In the genomic region with DNA sequence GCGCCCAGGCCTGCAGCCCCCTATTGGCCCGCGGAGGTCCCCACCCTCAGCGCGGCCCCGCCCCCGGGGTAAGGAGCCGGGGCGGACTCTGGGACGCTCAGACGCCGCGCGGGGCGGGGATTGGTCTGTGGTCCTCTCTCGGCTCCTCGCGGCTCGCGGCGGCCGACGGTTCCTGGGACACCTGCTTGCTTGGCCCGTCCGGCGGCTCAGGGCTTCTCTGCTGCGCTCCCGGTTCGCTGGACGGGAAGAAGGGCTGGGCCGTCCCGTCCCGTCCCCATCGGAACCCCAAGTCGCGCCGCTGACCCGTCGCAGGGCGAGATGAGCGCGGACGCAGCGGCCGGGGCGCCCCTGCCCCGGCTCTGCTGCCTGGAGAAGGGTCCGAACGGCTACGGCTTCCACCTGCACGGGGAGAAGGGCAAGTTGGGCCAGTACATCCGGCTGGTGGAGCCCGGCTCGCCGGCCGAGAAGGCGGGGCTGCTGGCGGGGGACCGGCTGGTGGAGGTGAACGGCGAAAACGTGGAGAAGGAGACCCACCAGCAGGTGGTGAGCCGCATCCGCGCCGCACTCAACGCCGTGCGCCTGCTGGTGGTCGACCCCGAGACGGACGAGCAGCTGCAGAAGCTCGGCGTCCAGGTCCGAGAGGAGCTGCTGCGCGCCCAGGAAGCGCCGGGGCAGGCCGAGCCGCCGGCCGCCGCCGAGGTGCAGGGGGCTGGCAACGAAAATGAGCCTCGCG, we compare ENCODE assay signal across 8 cellular contexts. TPM values are rescaled to one million over a fixed set of nuclear protein-coding genes. Genes with fewer than 3 reads are reported as not detected.
DNase-seq lines count a peak whose midpoint lies in the region; ATAC-seq and TF ChIP-seq lines count a peak whose summit lies in the region.

A gene (plus strand): TSS at position 100 of the 733 bp plus-strand sequence. CDS start 219 bp downstream, at position 319.

- H3K4me3 ChIP-seq in KMS-11 (IDR thresholded peaks at IDR 0.05; ENCODE audit: insufficient read depth, low read depth, low read length) (peak within 1 kb of the TSS; percentile 30), SJCRH30 (peak within 1 kb of the TSS; percentile 70), testis (peak within 1 kb of the TSS; percentile 87 to 91)

- peak within 1 kb of the TSS; percentile 89 for H3K9ac ChIP-seq in KMS-11

- peaks cover 9% of the 10 kb centered on the region for H4K20me1 ChIP-seq in KMS-11 (ENCODE audit: insufficient read depth)

- H3K36me3 ChIP-seq in KMS-11 (ENCODE audit: insufficient read depth): no peaks in the 10 kb centered on the region; the same call in 1 of the 2 replicates
- no peaks in the 10 kb centered on the region for H3K36me3 ChIP-seq in SJCRH30
- no peaks in the 10 kb centered on the region for H3K36me3 ChIP-seq in testis (ENCODE audit: low read depth, missing control alignments)

- DNase-seq in EL (peak; percentile 94), SJCRH30 (peak; percentile 95 to 98), globus pallidus (ENCODE audit: low spot score) (peak; percentile 96), omental fat pad (ENCODE audit: low spot score) (peak; percentile 83), testis (peak; percentile 95)
- DNase-seq in activated naive CD4-positive, alpha-beta T cell treated with Interleukin-2 at 50 U/mL for 16 hours: peak; percentile 94

- intact Hi-C loops in testis (cut with DNase I; ENCODE audit: low total_unique reads): no loop called here

- peaks cover 53% of the 10 kb centered on the region for H3K79me2 ChIP-seq in KMS-11 (ENCODE audit: insufficient read depth, low read depth)

- H3K9me3 ChIP-seq in SJCRH30 (replicated peaks): no peaks in the 10 kb centered on the region
- H3K9me3 ChIP-seq in testis: no peaks in the 10 kb centered on the region

- H3K4me2 ChIP-seq in KMS-11: peak within 1 kb of the TSS; percentile 100

- TF ChIP-seq POLR2A in testis (IDR thresholded peaks at IDR 0.05): peak; percentile 37

- WGBS in testis, 2 donors: 0% methylated on average over 1 to 22 of the region's 89 CpGs

- no peaks in the 10 kb centered on the region for H3K27me3 ChIP-seq in KMS-11 (ENCODE audit: insufficient read depth, low read depth)
- H3K27me3 ChIP-seq in SJCRH30: no peaks in the 10 kb centered on the region
- no peaks in the 10 kb centered on the region for H3K27me3 ChIP-seq in testis

- H3K27ac ChIP-seq in KMS-11 (peak within 1 kb of the TSS; percentile 94), SJCRH30 (no peak within 1 kb of the TSS), testis (peak within 1 kb of the TSS; percentile 66 to 79)

- H2AFZ ChIP-seq in KMS-11 (ENCODE audit: low read depth): peak within 1 kb of the TSS; percentile 45; the same call in 1 of the 2 replicates

- H3K4me1 ChIP-seq in KMS-11 (ENCODE audit: low read depth, poor library complexity, severe bottlenecking) (peaks cover 43% of the 10 kb centered on the region), SJCRH30 (peaks cover 8% of the 10 kb centered on the region; the same call in 1 of the 2 replicates), testis (peaks cover 38% of the 10 kb centered on the region)

- TF ChIP-seq CTCF in KMS-11 (conservative IDR thresholded peaks at IDR 0.05; ENCODE audit: low read depth, low read length): no peak; the same call in 1 of the 2 replicates
- no peak for TF ChIP-seq CTCF in omental fat pad (IDR thresholded peaks at IDR 0.05)
- peak in 1 of 3 experiments; percentile 29 for TF ChIP-seq CTCF in testis (IDR thresholded peaks at IDR 0.05)

- ATAC-seq in GM21717 (IDR thresholded peaks at IDR 0.05; ENCODE audit: unreplicated experiment) (peak; percentile 87), omental fat pad (ENCODE audit: low FRiP score) (peak; percentile 91)

RNA-seq across cellular contexts. Expression of the gene that starts here (rescaled TPM):
- total RNA-seq in SJCRH30 (2014; rRNA removed; shearing (Covaris generic)): 42.0 and 45.4 TPM in 2 replicates
- total RNA-seq in omental fat pad: 10 to 100 TPM; 18.0 to 51.7 (median 21.8) TPM
- 10 to 100 TPM; 26.9 to 28.6 TPM for total RNA-seq in testis
- 69.2 TPM for polyA plus RNA-seq in testis (ENCODE audit: insufficient read depth, low read depth, low replicate concordance)

Comparison
In these comparisons a context has a peak if more than half of its experiments do, and no peak if none do; other contexts are left out.
1. H3K4me3 ChIP-seq: peak in every context shown above with its lines; median percentile 89 in testis; 70 in SJCRH30; 30 in KMS-11.